In the genomic region with DNA sequence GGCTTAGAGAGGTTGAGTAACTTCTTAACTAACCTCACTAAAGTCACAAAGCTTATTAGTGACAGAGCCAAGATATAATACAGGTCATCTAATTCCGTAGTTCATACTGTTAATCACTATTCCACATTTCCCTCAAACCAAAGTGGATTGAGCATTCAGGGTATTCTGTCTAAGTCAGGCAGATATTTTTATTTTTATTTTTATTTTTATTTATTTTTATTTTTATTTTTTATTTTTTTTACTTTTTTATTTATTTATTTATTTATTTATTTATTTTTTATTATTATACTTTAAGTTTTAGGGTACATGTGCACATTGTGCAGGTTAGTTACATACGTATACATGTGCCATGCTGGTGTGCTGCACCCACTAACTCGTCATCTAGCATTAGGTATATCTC, we compare ENCODE assay signal across 7 cellular contexts. TPM values are rescaled to one million over a fixed set of nuclear protein-coding genes. Genes with fewer than 3 reads are reported as not detected.
"Had no signal": no experiment of that assay in that cellular context is flagged by ENCODE, and none has a peak within 500 bp of the region (broad histone marks: within the 10 kb centered on the region; RNA-seq: fewer than 3 reads in every experiment).

No MANE protein-coding gene starts in this region.

RNA-seq across cellular contexts. Expression of a gene that starts 48.8 kb away (rescaled TPM):
- total RNA-seq: GM23248, GM23338, H1, H4, H7, H9, HFFc6 had no signal
- polyA plus RNA-seq: GM23248, GM23338, H1 had no signal
